Comparison of ENCODE assay signal across 13 cellular contexts in genomic region chr11:45856044-45856468, GRCh38. TPM values are rescaled to one million over a fixed set of nuclear protein-coding genes. Genes with fewer than 3 reads are reported as not detected.
DNase-seq lines count a peak whose midpoint lies in the region; ATAC-seq and TF ChIP-seq lines count a peak whose summit lies in the region.
"Had no signal": no experiment of that assay in that cellular context is flagged by ENCODE, and none has a peak within 500 bp of the region (broad histone marks: within the 10 kb centered on the region; RNA-seq: fewer than 3 reads in every experiment).

No MANE protein-coding gene starts in this region.

- H3K27ac ChIP-seq in esophagus muscularis mucosa (replicated peaks in 1 of 4) (peak overlapping the region; percentile 84 to 99 (median 94)), tibial nerve (peak overlapping the region; percentile 2 to 99 (median 86)), left lung (peak overlapping the region in 1 of 2 donors; percentile 90)

- H3K27ac Mint-ChIP-seq in nephron (peak overlapping the region; percentile 75 to 98 (median 92)), osteocyte (ENCODE audit: unreplicated experiment) (no peak overlapping the region)

- H3K4me3 ChIP-seq in adipocyte (ENCODE audit: low read length), result peak overlapping the region; percentile 28
- no peak overlapping the region for H3K4me3 ChIP-seq in esophagus muscularis mucosa
- no peak overlapping the region for H3K4me3 ChIP-seq in tibial nerve
- no peak overlapping the region for H3K4me3 ChIP-seq in left lung

- 52% methylated on average over 6 of the region's 6 CpGs for WGBS in esophagus muscularis mucosa
- 76 to 88% methylated on average over 6 of the region's 6 CpGs for WGBS in tibial nerve, 2 donors

- H3K9me3 ChIP-seq in adipocyte (ENCODE audit: control insufficient read depth, low read length) (no peaks in the 10 kb centered on the region), esophagus muscularis mucosa (no peaks in the 10 kb centered on the region), tibial nerve (no peaks in the 10 kb centered on the region), left lung (no peaks in the 10 kb centered on the region)

- TF ChIP-seq CTCF in esophagus muscularis mucosa (IDR thresholded peaks at IDR 0.05), result no peak
- no peak for TF ChIP-seq CTCF in nephron (IDR thresholded peaks at IDR 0.05; ENCODE audit: unreplicated experiment in 3 of 3)
- no peak for TF ChIP-seq CTCF in tibial nerve (IDR thresholded peaks at IDR 0.05)
- no peak for TF ChIP-seq CTCF in osteocyte (IDR thresholded peaks at IDR 0.05)
- no peak for TF ChIP-seq CTCF in left lung (IDR thresholded peaks at IDR 0.05)

- H3K4me1 Mint-ChIP-seq in nephron, result peaks cover 71% of the 10 kb centered on the region
- H3K4me1 Mint-ChIP-seq in osteocyte (ENCODE audit: unreplicated experiment), result peaks cover 30% of the 10 kb centered on the region

- no peak for ATAC-seq in left lung

- DNase-seq in adipocyte (ENCODE audit: low read depth), result no peak
- DNase-seq in esophagus muscularis mucosa (ENCODE audit: extremely low spot score), result no peak
- peak in 1 of 2 donors; percentile 18 for DNase-seq in tibial nerve (ENCODE audit: low spot score in 2 of 2)
- DNase-seq in activated T-cell treated with anti-CD3 and anti-CD28 coated beads for 4 hours, result no peak
- no peak for DNase-seq in osteocyte (ENCODE audit: extremely low spot score, unreplicated experiment)
- no peak for DNase-seq in left lung
- DNase-seq in DMS114 treated with DMSO at 0.1 percent for 48 hours (lab: John Stamatoyannopoulos, UW; ENCODE audit: unreplicated experiment), result no peak
- DNase-seq: H7; Kasumi-1; NCI-H1694; NCI-H524; stimulated activated naive CD4-positive, alpha-beta T cell had no signal

- H3K4me3 Mint-ChIP-seq in nephron, result no peak overlapping the region
- no peak overlapping the region for H3K4me3 Mint-ChIP-seq in osteocyte (ENCODE audit: unreplicated experiment)

- peak overlapping the region; percentile 65 for H3K9ac ChIP-seq in adipocyte (ENCODE audit: low read length)

- no peak for TF ChIP-seq EP300 in esophagus muscularis mucosa (IDR thresholded peaks at IDR 0.05)
- TF ChIP-seq EP300 in tibial nerve (IDR thresholded peaks at IDR 0.05), result peak in 1 of 2 donors; percentile 50

- H3K36me3 ChIP-seq in adipocyte (ENCODE audit: control insufficient read depth, insufficient read depth, low read length, severe bottlenecking), result peaks cover 16% of the 10 kb centered on the region
- peaks cover 5 to 35% (median 19%) of the 10 kb centered on the region in 4 donors for H3K36me3 ChIP-seq in esophagus muscularis mucosa
- H3K36me3 ChIP-seq in tibial nerve, result peaks cover 0 to 14% (median 0%) of the 10 kb centered on the region in 3 donors
- H3K36me3 ChIP-seq in left lung, result peaks cover 0 to 57% of the 10 kb centered on the region in 2 donors

- no peaks in the 10 kb centered on the region for H3K9me3 Mint-ChIP-seq in nephron
- no peaks in the 10 kb centered on the region for H3K9me3 Mint-ChIP-seq in osteocyte (ENCODE audit: unreplicated experiment)

- intact Hi-C loops in esophagus muscularis mucosa (cut with DNase I), result no loop called here
- intact Hi-C loops in left lung (cut with DNase I), result no loop called here

- H3K36me3 Mint-ChIP-seq in nephron (ENCODE audit: low read depth) (peaks cover 31% of the 10 kb centered on the region), osteocyte (ENCODE audit: unreplicated experiment) (peaks cover 13% of the 10 kb centered on the region)

- H3K27me3 Mint-ChIP-seq in nephron (ENCODE audit: low read depth) (no peaks in the 10 kb centered on the region), osteocyte (ENCODE audit: unreplicated experiment) (no peaks in the 10 kb centered on the region)

- TF ChIP-seq POLR2A in esophagus muscularis mucosa (IDR thresholded peaks at IDR 0.05; ENCODE audit: low read depth) (no peak), tibial nerve (IDR thresholded peaks at IDR 0.05) (no peak)

- H3K4me1 ChIP-seq in adipocyte (ENCODE audit: control insufficient read depth, insufficient read depth, low read length), result peaks cover 89% of the 10 kb centered on the region
- peaks cover 98 to 100% (median 100%) of the 10 kb centered on the region in 4 donors for H3K4me1 ChIP-seq in esophagus muscularis mucosa
- peaks cover 12 to 96% (median 78%) of the 10 kb centered on the region in 4 donors for H3K4me1 ChIP-seq in tibial nerve
- peaks cover 42 to 58% of the 10 kb centered on the region in 2 donors for H3K4me1 ChIP-seq in left lung

- H3K27me3 ChIP-seq in adipocyte (replicated peaks; ENCODE audit: control insufficient read depth, insufficient read depth, low read length), result no peaks in the 10 kb centered on the region
- no peaks in the 10 kb centered on the region for H3K27me3 ChIP-seq in esophagus muscularis mucosa
- no peaks in the 10 kb centered on the region for H3K27me3 ChIP-seq in tibial nerve
- H3K27me3 ChIP-seq in left lung, result no peaks in the 10 kb centered on the region

RNA-seq across cellular contexts. Expression of gene CRY2, which starts 8.8 kb away (rescaled TPM):
- total RNA-seq in esophagus muscularis mucosa, result 10 to 100 TPM; 32.0 to 57.6 (median 49.7) TPM
- total RNA-seq in tibial nerve, result 10 to 100 TPM; 48.8 to 96.4 (median 54.6) TPM
- 18.2 and 18.6 TPM in 2 replicates for total RNA-seq in osteocyte
- 10 to 100 TPM; 32.7 to 42.3 TPM for total RNA-seq in left lung

RNA-seq across cellular contexts. Expression of gene MAPK8IP1, which starts 29.4 kb away (rescaled TPM):
- total RNA-seq in esophagus muscularis mucosa (10 to 100 TPM in 3 of 4 donors, 1 to 10 TPM in 1; 7.5 to 20.6 (median 16.1) TPM), tibial nerve (100 to 1,000 TPM; 165 to 298 (median 230) TPM), osteocyte (9.8 and 10.1 TPM in 2 replicates), left lung (1 to 10 TPM; 6.9 to 8.7 TPM)

RNA-seq across cellular contexts. Expression of gene FREY1, which starts 51.0 kb away (rescaled TPM):
- total RNA-seq in esophagus muscularis mucosa (1 to 10 TPM in 3 of 4 donors, under 1 TPM in 1; 0.65 to 3.7 (median 1.4) TPM), tibial nerve (1 to 10 TPM in 2 of 4 donors, not detected in 2; 1.0 to 7.2 TPM), osteocyte (0.81 and 1.5 TPM in 2 replicates), left lung (under 1 TPM; 0.35 to 0.89 TPM)

RNA-seq across cellular contexts. Expression of gene SLC35C1, which starts 51.1 kb away (rescaled TPM):
- total RNA-seq in esophagus muscularis mucosa (10 to 100 TPM in 3 of 4 donors, 1 to 10 TPM in 1; 9.6 to 18.0 (median 13.1) TPM), tibial nerve (10 to 100 TPM; 20.5 to 33.5 (median 27.2) TPM), osteocyte (17.5 and 18.0 TPM in 2 replicates), left lung (10 to 100 TPM; 25.5 to 30.7 TPM)

Comparison
In these comparisons a context has a peak if more than half of its experiments do, and no peak if none do; other contexts are left out.
1. RNA of gene MAPK8IP1, which starts 29.4 kb away (total RNA-seq): 165 to 298 TPM in tibial nerve; 7.5 to 20.6 TPM in esophagus muscularis mucosa, 9.8 to 10.1 TPM in osteocyte and 6.9 to 8.7 TPM in left lung; every median in the first group is over 4 times any median in the second.